In genomic region chr15:34987182-34987488, GRCh38 we compare ENCODE assay signal across 8 cellular contexts. TPM values are rescaled to one million over a fixed set of nuclear protein-coding genes. Genes with fewer than 3 reads are reported as not detected.
A peak's percentile ranks its signal among the peaks of the same experiment; 100 is the strongest.
DNase-seq lines count a peak whose midpoint lies in the region; ATAC-seq, FAIRE-seq and TF ChIP-seq lines count a peak whose summit lies in the region.

No MANE protein-coding gene starts in this region.

- DNase-seq in T-cell (no peak), foreskin keratinocyte (no peak), small intestine (peak; percentile 5), germinal center (ENCODE audit: low spot score) (no peak), GM13976 (ENCODE audit: low spot score) (no peak), NCI-H510A treated with DMSO at 0.1 percent for 48 hours (lab: John Stamatoyannopoulos, UW) (no peak), NCI-H226 (no peak)

- no peak for ATAC-seq in T-cell (replicated peaks in 1 of 4)
- ATAC-seq in foreskin keratinocyte = no peak

- H3K36me3 ChIP-seq in HEK293 (ENCODE audit: control insufficient read depth in 2 of 2, insufficient read depth in 1 of 2, low read length in 2 of 2) = peaks cover 11 to 34% of the 10 kb centered on the region in 2 experiments
- peaks cover 0 to under 1% of the 10 kb centered on the region in 2 donors for H3K36me3 ChIP-seq in small intestine (ENCODE audit: control insufficient read depth in 2 of 2, insufficient read depth in 2 of 2, low read length in 2 of 2)

- H3K4me3 Mint-ChIP-seq in T-cell = peak overlapping the region; percentile 93 to 98 (median 97)

- POLR2A ChIA-PET in HEK293 (lab: Yijun Ruan, JAX) (interaction anchor here (0.6 to 2.9 kb wide), 3 partner anchors 14 to 32 kb away, joined by 4 to 51 read pairs (median 11); partner anchors contain the start of gene AQR), T-cell (lab: Charles Lee) (interaction anchor here (0.6 to 1.5 kb wide), 5 partner anchors 17 to 38 kb away, joined by 3 to 8 read pairs (median 5); partner anchors contain the start of gene AQR (in 2 of the 2))

- TF ChIP-seq CTCF in HEK293 (tag by site-specific recombination; IDR thresholded peaks at IDR 0.05) (no peak), foreskin keratinocyte (conservative IDR thresholded peaks at IDR 0.05) (no peak), GM13976 (IDR thresholded peaks at IDR 0.05; ENCODE audit: borderline replicate concordance, control extremely low read depth, extremely low read depth, insufficient read depth, missing control alignments) (no peak)

- H3K27ac ChIP-seq in HEK293 (ENCODE audit: extremely low read depth, low read depth, low read length) (no peak overlapping the region), foreskin keratinocyte (peak overlapping the region; percentile 93), small intestine (ENCODE audit: low read depth in 1 of 2, low read length in 1 of 2) (no peak overlapping the region)

- H3K9me3 Mint-ChIP-seq in T-cell = no peaks in the 10 kb centered on the region

- peak overlapping the region; percentile 99 for H3K27ac Mint-ChIP-seq in T-cell

- in situ Hi-C loops in GM13976 (cut with MboI; ENCODE audit: low sequenced_read_pairs, unreplicated experiment) = no loop called here

- H3K9me3 ChIP-seq in HEK293 (ENCODE audit: control insufficient read depth, insufficient read depth, low read depth, low read length) = no peaks in the 10 kb centered on the region
- no peaks in the 10 kb centered on the region for H3K9me3 ChIP-seq in small intestine (ENCODE audit: control insufficient read depth, low read depth)

- H3K27me3 Mint-ChIP-seq in T-cell = no peaks in the 10 kb centered on the region

- no peak for FAIRE-seq in small intestine (lab: Jason Lieb, UNC)

- WGBS in small intestine, 3 donors = 6 to 17% (median 14%) methylated on average over 4 of the region's 4 CpGs

- H3K4me3 ChIP-seq in HEK293 (ENCODE audit: low read depth, low read length) = peak overlapping the region; percentile 82
- peak overlapping the region in 1 of 2 donors; percentile 80 for H3K4me3 ChIP-seq in small intestine (ENCODE audit: low read depth in 1 of 2, low read length in 2 of 2)

- H3K4me1 Mint-ChIP-seq in T-cell = peaks cover 34 to 49% (median 48%) of the 10 kb centered on the region in 3 donors

- H3K27me3 ChIP-seq in foreskin keratinocyte (no peaks in the 10 kb centered on the region), small intestine (ENCODE audit: control insufficient read depth in 2 of 2, insufficient read depth in 2 of 2, low read length in 2 of 2) (no peaks in the 10 kb centered on the region)

- CTCF ChIA-PET in HEK293 (lab: Yijun Ruan, JAX) (interaction anchor here (0.5 to 0.9 kb wide), 2 partner anchors 369 to 1511 kb away, joined by 3 read pairs; no protein-coding TSS in a partner anchor), T-cell (lab: Charles Lee) (interaction anchor here (1.0 to 2.6 kb wide), 2 partner anchors 17 to 18 kb away, joined by 3 to 65 read pairs; partner anchors contain the start of gene AQR (in 2 of the 2))

- H3K4me1 ChIP-seq in HEK293 (ENCODE audit: control insufficient read depth, insufficient read depth, low read length) = peaks cover 3% of the 10 kb centered on the region; the same call in 1 of the 2 replicates
- peaks cover 26% of the 10 kb centered on the region for H3K4me1 ChIP-seq in foreskin keratinocyte
- H3K4me1 ChIP-seq in small intestine (ENCODE audit: control insufficient read depth in 2 of 2, insufficient read depth in 1 of 2, low read depth in 1 of 2, low read length in 1 of 2) = peaks cover 0 to 9% of the 10 kb centered on the region in 2 donors

- peaks cover under 1% of the 10 kb centered on the region for H3K36me3 Mint-ChIP-seq in T-cell

TF ChIP-seq in HEK293, 187 proteins besides CTCF, POLR2A, EP300 and RAD21:
- TF ChIP-seq ZNF223 (tag by site-specific recombination; IDR thresholded peaks at IDR 0.05) = no peak
- peak; percentile 32; the same call in 1 of the 2 replicates for TF ChIP-seq ZBTB48 (tag by site-specific recombination; IDR thresholded peaks at IDR 0.05)
- TF ChIP-seq ZNF48 (tag by site-specific recombination; IDR thresholded peaks at IDR 0.05) = no peak
- peak; percentile 13; the same call in 1 of the 2 replicates for TF ChIP-seq GLIS1 (tag by site-specific recombination; IDR thresholded peaks at IDR 0.05)
- no peak for TF ChIP-seq ZNF645 (tag by site-specific recombination; IDR thresholded peaks at IDR 0.05)
- no peak for TF ChIP-seq ZNF24 (tag by site-specific recombination; IDR thresholded peaks at IDR 0.05)
- TF ChIP-seq OSR2 (tag by site-specific recombination; IDR thresholded peaks at IDR 0.05) = peak; percentile 27; the same call in 1 of the 2 replicates

RNA-seq across cellular contexts. Expression of gene ZNF770, which starts 1.0 kb away (rescaled TPM):
- total RNA-seq in T-cell (10 to 100 TPM; 38.1 to 48.1 (median 44.5) TPM), foreskin keratinocyte (34.8 and 38.5 TPM in 2 replicates)
- polyA plus RNA-seq in foreskin keratinocyte (7.9 and 9.7 TPM in 2 replicates), small intestine (10 to 100 TPM in 1 of 3 donors, 1 to 10 TPM in 2; 6.2 to 12.6 (median 7.2) TPM)

RNA-seq across cellular contexts. Expression of gene AQR, which starts 17.6 kb away (rescaled TPM):
- 10 to 100 TPM; 35.3 to 48.6 (median 36.3) TPM for total RNA-seq in T-cell
- 30.0 and 34.0 TPM in 2 replicates for total RNA-seq in foreskin keratinocyte
- 21.3 and 29.1 TPM in 2 replicates for polyA plus RNA-seq in foreskin keratinocyte
- polyA plus RNA-seq in small intestine = 1 to 10 TPM; 6.8 to 8.9 (median 8.5) TPM
